ENCODE assay signal across 22 cellular contexts in genomic region chr15:57100136-57100539, GRCh38.
DNase-seq lines count a peak whose midpoint lies in the region; ATAC-seq, FAIRE-seq and TF ChIP-seq lines count a peak whose summit lies in the region.
"Had no signal": no experiment of that assay in that cellular context is flagged by ENCODE, and none has a peak within 500 bp of the region (broad histone marks: within the 10 kb centered on the region; RNA-seq: fewer than 3 reads in every experiment).

No MANE protein-coding gene starts in this region.

- ATAC-seq in right lobe of liver (peak in 3 of 4 donors; percentile 26 to 54 (median 44)), HepG2 (no peak), HG03432 (IDR thresholded peaks at IDR 0.05; ENCODE audit: unreplicated experiment) (peak; percentile 43), T-helper 17 cell (no peak), HG02678 (IDR thresholded peaks at IDR 0.05; ENCODE audit: unreplicated experiment) (no peak)
- ATAC-seq: activated CD8-positive, alpha-beta T cell treated with anti-CD3 and anti-CD28 coated beads for 36 hours; effector memory CD8-positive, alpha-beta T cell; GM23338; SK-N-SH treated with all-trans-retinoic acid at 6 μM for 48 hours had no signal

- H3K27me3 Mint-ChIP-seq in T-helper 17 cell, result no peaks in the 10 kb centered on the region
- H3K27me3 Mint-ChIP-seq: activated CD8-positive, alpha-beta T cell treated with anti-CD3 and anti-CD28 coated beads for 36 hours; CD8-positive, alpha-beta memory T cell; effector memory CD8-positive, alpha-beta T cell had no signal

- DNase-seq in right lobe of liver (no peak), HepG2 (ENCODE audit: low spot score) (no peak), OCI-M1 (lab: John Stamatoyannopoulos, UW) (peak; percentile 63), prostate gland (ENCODE audit: low spot score) (no peak), T-helper 17 cell (no peak), coronary artery (ENCODE audit: low spot score) (no peak)
- DNase-seq: activated CD8-positive, alpha-beta T cell treated with anti-CD3 and anti-CD28 coated beads for 36 hours; CD8-positive, alpha-beta memory T cell; effector memory CD8-positive, alpha-beta T cell; hippocampal formation; kidney glomerular epithelial cell; NCI-H1092; NCI-H2107; occipital lobe; stimulated activated CD4-positive, alpha-beta T cell treated with anti-CD3 and anti-CD28 coated beads, Interleukin-4, amount 100 ng/mL, for 4 hours had no signal

- H3K36me3 ChIP-seq in right lobe of liver (no peaks in the 10 kb centered on the region), HepG2 (replicated peaks in 1 of 2; ENCODE audit: control insufficient read depth in 1 of 2, insufficient read depth in 2 of 2, low read length in 2 of 2) (0 out of 5 replicates have a peak, but pooled peaks cover 0 to 4% of the 10 kb centered on the region in 2 experiments), prostate gland (no peaks in the 10 kb centered on the region)
- H3K36me3 ChIP-seq: cardiac muscle cell, tibial nerve had no signal

- H3K4me3 Mint-ChIP-seq in T-helper 17 cell, result no peak overlapping the region
- H3K4me3 Mint-ChIP-seq: activated CD8-positive, alpha-beta T cell treated with anti-CD3 and anti-CD28 coated beads for 36 hours; activated T-helper 1 cell treated with anti-CD3 and anti-CD28 coated beads, Interleukin-12 subunit alpha, Interleukin-12 subunit beta, Interleukin-2, Interleukin-4 antibody, amounts not matched to agents 30 ng/mL and 10 ng/mL and 1 ng/mL, durations not matched to agents 14 hours and 24 hours and 36 hours; effector memory CD8-positive, alpha-beta T cell; GM23338 had no signal

- no peak overlapping the region for H2AFZ ChIP-seq in HepG2 (ENCODE audit: low read length)
- H2AFZ ChIP-seq: GM23338 had no signal

- WGBS in right lobe of liver (ENCODE audit: insufficient coverage, low coverage, low lambda C conversion rate, missing lambda C conversion rate), result 79% methylated on average over 4 of the region's 4 CpGs
- 96% methylated on average over 4 of the region's 4 CpGs for WGBS in HepG2 (ENCODE audit: low lambda C conversion rate)
- 88% methylated on average over 4 of the region's 4 CpGs for WGBS in prostate gland

- no peak overlapping the region for H3K27ac Mint-ChIP-seq in T-helper 17 cell
- H3K27ac Mint-ChIP-seq: activated CD8-positive, alpha-beta T cell treated with anti-CD3 and anti-CD28 coated beads for 36 hours; activated T-helper 1 cell treated with anti-CD3 and anti-CD28 coated beads, Interleukin-12 subunit alpha, Interleukin-12 subunit beta, Interleukin-2, Interleukin-4 antibody, amounts not matched to agents 30 ng/mL and 10 ng/mL and 1 ng/mL, durations not matched to agents 14 hours and 24 hours and 36 hours; GM23338 had no signal

- H3K9me3 ChIP-seq in right lobe of liver (no peaks in the 10 kb centered on the region), HepG2 (ENCODE audit: low read length) (no peaks in the 10 kb centered on the region), prostate gland (no peaks in the 10 kb centered on the region), T-helper 17 cell (ENCODE audit: control insufficient read depth, low read length, poor library complexity, severe bottlenecking) (no peaks in the 10 kb centered on the region)
- H3K9me3 ChIP-seq: tibial nerve had no signal

- no peak for TF ChIP-seq CTCF in right lobe of liver (IDR thresholded peaks at IDR 0.05)
- TF ChIP-seq CTCF in HepG2 (CRISPR knock-in tag; IDR thresholded peaks at IDR 0.05), result no peak
- no peak for TF ChIP-seq CTCF in prostate gland (IDR thresholded peaks at IDR 0.05)
- no peak for TF ChIP-seq CTCF in coronary artery (IDR thresholded peaks at IDR 0.05)

- no TSS peak for BruUV-seq in HepG2 (replicated peaks; lab: Mats Ljungman, UMichigan)

- FAIRE-seq in HepG2 (lab: Jason Lieb, UNC), result no peak

- H3K4me1 ChIP-seq in right lobe of liver, result peaks cover 0 to 5% (median 0%) of the 10 kb centered on the region in 4 donors
- no peaks in the 10 kb centered on the region; the same call in 1 of the 2 replicates for H3K4me1 ChIP-seq in HepG2 (ENCODE audit: insufficient read depth, low read length)
- H3K4me1 ChIP-seq in prostate gland (replicated peaks), result no peaks in the 10 kb centered on the region

- intact Hi-C loops in right lobe of liver (cut with DNase I), result no loop called here
- intact Hi-C loops in HepG2 (cut with micrococcal nuclease; ENCODE audit: unreplicated experiment), result no loop called here
- intact Hi-C loops in prostate gland (cut with DNase I), result no loop called here

- no peaks in the 10 kb centered on the region for H4K20me1 ChIP-seq in HepG2 (ENCODE audit: insufficient read depth, low read length)

- peaks cover 2% of the 10 kb centered on the region for H3K36me3 Mint-ChIP-seq in T-helper 17 cell (ENCODE audit: low read depth)

- POLR2A ChIA-PET in HepG2 (lab: Yijun Ruan, JAX), result no interaction called here

- no peaks in the 10 kb centered on the region for H3K27me3 ChIP-seq in right lobe of liver
- H3K27me3 ChIP-seq in HepG2 (ENCODE audit: control insufficient read depth in 1 of 2, insufficient read depth in 2 of 2, low read length in 2 of 2), result no peaks in the 10 kb centered on the region
- H3K27me3 ChIP-seq in prostate gland (replicated peaks; ENCODE audit: insufficient read depth), result no peaks in the 10 kb centered on the region
- H3K27me3 ChIP-seq: cardiac muscle cell, tibial nerve had no signal

- H3K4me1 Mint-ChIP-seq in T-helper 17 cell, result peaks cover 5% of the 10 kb centered on the region

- TF ChIP-seq POLR2A in right lobe of liver (IDR thresholded peaks at IDR 0.05), result no peak
- no peak for TF ChIP-seq POLR2A in HepG2 (IDR thresholded peaks at IDR 0.05; ENCODE audit: insufficient read depth in 1 of 2, low read depth in 2 of 2, low read length in 2 of 2)
- TF ChIP-seq POLR2A in prostate gland (IDR thresholded peaks at IDR 0.05), result no peak

- H3K79me2 ChIP-seq in HepG2 (ENCODE audit: insufficient read depth, low read length), result peaks cover 3% of the 10 kb centered on the region

- no peak overlapping the region for H3K4me3 ChIP-seq in right lobe of liver
- H3K4me3 ChIP-seq in HepG2 (replicated peaks in 1 of 3; ENCODE audit: insufficient read depth in 1 of 3, low read depth in 2 of 3, low read length in 3 of 3), result no peak overlapping the region
- no peak overlapping the region for H3K4me3 ChIP-seq in prostate gland
- no peak overlapping the region for H3K4me3 ChIP-seq in coronary artery
- H3K4me3 ChIP-seq: cardiac muscle cell, GM23338, tibial nerve had no signal

- no peak overlapping the region for H3K9ac ChIP-seq in HepG2 (ENCODE audit: insufficient read depth, low read depth, low read length)

- no peak overlapping the region for H3K4me2 ChIP-seq in HepG2 (ENCODE audit: low read depth, low read length)
- H3K4me2 ChIP-seq: GM23338 had no signal

- H3K27ac ChIP-seq in right lobe of liver (no peak overlapping the region), HepG2 (ENCODE audit: extremely low read length, insufficient read depth, low read length) (no peak overlapping the region), prostate gland (no peak overlapping the region), coronary artery (no peak overlapping the region)
- H3K27ac ChIP-seq: cardiac muscle cell, tibial nerve had no signal

- TF ChIP-seq EP300 in HepG2 (IDR thresholded peaks at IDR 0.05; ENCODE audit: low read depth in 2 of 2, low read length in 2 of 2) (no peak), HepG2 (CRISPR knock-in tag; IDR thresholded peaks at IDR 0.05; ENCODE audit: borderline replicate concordance) (no peak)

- CTCF ChIA-PET in HepG2 (lab: Yijun Ruan, JAX; ENCODE audit: low intra/inter-chr PET ratio, low total read pairs), result no interaction called here

- TF ChIP-seq RAD21 in HepG2 (CRISPR knock-in tag; IDR thresholded peaks at IDR 0.05), result no peak

- in situ Hi-C loops in HepG2 (cut with HindIII; ENCODE audit: extremely low pct_ligation_motif_present, low pct_unique_long_range_greater_than_20kb), result no loop called here

TF ChIP-seq in HepG2, 621 proteins besides CTCF, POLR2A, EP300 and RAD21 (continues in another document):
- TF ChIP-seq GABPA (IDR thresholded peaks at IDR 0.05; ENCODE audit: low read depth, low read length) (no peak), GABPA (CRISPR knock-in tag; IDR thresholded peaks at IDR 0.05; ENCODE audit: low read depth) (no peak), DRAP1 (CRISPR knock-in tag; IDR thresholded peaks at IDR 0.05) (no peak), RFXAP (CRISPR knock-in tag; IDR thresholded peaks at IDR 0.05; ENCODE audit: borderline replicate concordance) (no peak), GFI1 (CRISPR knock-in tag; IDR thresholded peaks at IDR 0.05; ENCODE audit: borderline replicate concordance) (no peak), NR1H2 (CRISPR knock-in tag; IDR thresholded peaks at IDR 0.05; ENCODE audit: borderline replicate concordance, low read depth) (no peak), BRF2 (CRISPR knock-in tag; IDR thresholded peaks at IDR 0.05) (no peak), HNRNPUL1 (IDR thresholded peaks at IDR 0.05; ENCODE audit: low read depth, low read length) (no peak), SP2 (CRISPR knock-in tag; IDR thresholded peaks at IDR 0.05) (no peak), BRCA1 (CRISPR knock-in tag; IDR thresholded peaks at IDR 0.05) (no peak), SMARCE1 (IDR thresholded peaks at IDR 0.05; ENCODE audit: borderline replicate concordance) (no peak), ZFP41 (CRISPR knock-in tag; IDR thresholded peaks at IDR 0.05; ENCODE audit: borderline replicate concordance) (no peak), ZNF138 (CRISPR knock-in tag; IDR thresholded peaks at IDR 0.05; ENCODE audit: low read depth) (no peak), MZF1 (CRISPR knock-in tag; IDR thresholded peaks at IDR 0.05; ENCODE audit: borderline replicate concordance) (no peak)
- TF ChIP-seq, protein P1, sequence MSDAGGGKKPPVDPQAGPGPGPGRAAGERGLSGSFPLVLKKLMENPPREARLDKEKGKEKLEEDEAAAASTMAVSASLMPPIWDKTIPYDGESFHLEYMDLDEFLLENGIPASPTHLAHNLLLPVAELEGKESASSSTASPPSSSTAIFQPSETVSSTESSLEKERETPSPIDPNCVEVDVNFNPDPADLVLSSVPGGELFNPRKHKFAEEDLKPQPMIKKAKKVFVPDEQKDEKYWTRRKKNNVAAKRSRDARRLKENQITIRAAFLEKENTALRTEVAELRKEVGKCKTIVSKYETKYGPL (CRISPR knock-in tag; IDR thresholded peaks at IDR 0.05), result no peak

Comparison
In these comparisons a context has a peak if more than half of its experiments do, and no peak if none do; other contexts are left out.
1. ATAC-seq: peak in right lobe of liver (3 of 4) and HG03432 (single experiment); none in HepG2 (single experiment), T-helper 17 cell (single experiment) and HG02678 (single experiment).